20 cellular contexts compared by ENCODE assay signal in the genomic region with DNA sequence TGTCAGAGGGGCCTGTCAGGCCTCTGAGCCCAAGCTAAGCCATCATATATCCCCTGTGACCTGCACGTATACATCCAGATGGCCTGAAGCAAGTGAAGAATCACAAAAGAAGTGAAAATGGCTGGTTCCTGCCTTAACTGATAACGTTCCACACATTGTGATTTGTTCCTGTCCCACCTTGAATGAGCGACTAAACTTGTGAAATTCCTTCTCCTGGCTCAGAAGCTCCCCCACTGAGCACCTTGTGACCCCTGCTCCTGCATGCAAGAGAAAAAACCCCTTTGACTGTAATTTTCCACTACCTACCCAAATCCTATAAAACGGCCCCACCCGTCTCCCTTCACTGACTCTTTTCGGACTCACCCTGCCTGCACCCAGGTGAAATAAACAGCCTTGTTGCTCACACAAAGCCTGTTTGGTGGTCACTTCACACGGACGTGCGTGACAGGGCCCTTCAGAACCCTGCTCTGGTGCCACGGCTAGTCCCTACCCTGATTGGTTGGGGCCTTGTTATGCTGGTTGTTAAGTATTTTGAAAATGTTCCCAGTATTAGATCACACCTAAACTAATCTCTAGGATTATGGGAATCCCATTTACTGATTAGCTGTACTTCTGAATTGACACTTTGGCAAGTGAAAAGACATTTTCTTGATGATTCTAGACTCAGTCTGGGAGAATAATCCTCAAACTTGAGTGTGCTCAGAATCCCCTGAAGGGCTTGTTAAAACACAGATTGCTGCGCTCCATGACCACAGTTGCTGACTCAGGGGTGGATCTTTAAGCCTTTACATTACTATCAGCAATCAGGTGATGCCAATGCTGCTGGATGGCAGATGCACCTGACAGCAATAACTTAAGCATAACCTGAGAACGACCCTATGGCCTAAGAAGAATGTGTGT.
"Had no signal": no experiment of that assay in that cellular context is flagged by ENCODE, and none has a peak within 500 bp of the region (broad histone marks: within the 10 kb centered on the region; RNA-seq: fewer than 3 reads in every experiment).

No MANE protein-coding gene starts in this region.

- H3K36me3 ChIP-seq: colonic mucosa, left ventricle myocardium inferior, thoracic aorta, vagina had no signal

- H3K4me3 ChIP-seq: colonic mucosa, left ventricle myocardium inferior, thoracic aorta, vagina had no signal

- ATAC-seq: activated CD8-positive, alpha-beta memory T cell treated with anti-CD3 and anti-CD28 coated beads, Interleukin-2, amount 10 ng/mL, durations not matched to agents 7 days and 5 days; natural killer cell had no signal

- DNase-seq: activated CD4-positive, alpha-beta memory T cell treated with anti-CD3 and anti-CD28 coated beads, Interleukin-2, amount 10 ng/mL, durations not matched to agents 7 days and 5 days; activated CD4-positive, alpha-beta T cell treated with anti-CD3 and anti-CD28 coated beads for 48 hours; activated CD8-positive, alpha-beta memory T cell treated with anti-CD3 and anti-CD28 coated beads, Interleukin-2, amount 10 ng/mL, durations not matched to agents 7 days and 5 days; activated effector memory CD4-positive, alpha-beta T cell treated with anti-CD3 and anti-CD28 coated beads, Interleukin-2, amount 50 U/mL, for 16 hours; activated naive CD4-positive, alpha-beta T cell treated with anti-CD3 and anti-CD28 coated beads, Interleukin-2, amount 10 ng/mL, durations not matched to agents 7 days and 5 days; activated T-cell treated with anti-CD3 and anti-CD28 coated beads for 4 hours; amygdala; colonic mucosa; foreskin melanocyte; left ventricle myocardium inferior; midbrain; natural killer cell; stimulated activated CD4-positive, alpha-beta T cell treated with anti-CD3 and anti-CD28 coated beads, Interleukin-2, amount 100 ng/mL, for 48 hours; stimulated activated naive CD4-positive, alpha-beta T cell; T1000 had no signal

- H3K36me3 Mint-ChIP-seq: activated CD8-positive, alpha-beta memory T cell treated with anti-CD3 and anti-CD28 coated beads, Interleukin-2, amount 10 ng/mL, durations not matched to agents 7 days and 5 days; activated naive CD4-positive, alpha-beta T cell treated with anti-CD3 and anti-CD28 coated beads, Interleukin-2, amount 10 ng/mL, durations not matched to agents 7 days and 5 days; natural killer cell; type B pancreatic cell had no signal

- H3K27me3 Mint-ChIP-seq: activated CD4-positive, alpha-beta memory T cell treated with anti-CD3 and anti-CD28 coated beads, Interleukin-2, amount 10 ng/mL, durations not matched to agents 7 days and 5 days; activated CD8-positive, alpha-beta memory T cell treated with anti-CD3 and anti-CD28 coated beads, Interleukin-2, amount 10 ng/mL, durations not matched to agents 7 days and 5 days had no signal

- H3K27ac ChIP-seq: colonic mucosa, epithelial cell of prostate, left ventricle myocardium inferior, thoracic aorta, vagina had no signal

- H3K9me3 Mint-ChIP-seq: activated CD4-positive, alpha-beta memory T cell treated with anti-CD3 and anti-CD28 coated beads, Interleukin-2, amount 10 ng/mL, durations not matched to agents 7 days and 5 days; activated naive CD4-positive, alpha-beta T cell treated with anti-CD3 and anti-CD28 coated beads, Interleukin-2, amount 10 ng/mL, durations not matched to agents 7 days and 5 days; natural killer cell; type B pancreatic cell had no signal

- H3K27ac Mint-ChIP-seq: activated CD4-positive, alpha-beta memory T cell treated with anti-CD3 and anti-CD28 coated beads, Interleukin-2, amount 10 ng/mL, durations not matched to agents 7 days and 5 days; activated CD8-positive, alpha-beta memory T cell treated with anti-CD3 and anti-CD28 coated beads, Interleukin-2, amount 10 ng/mL, durations not matched to agents 7 days and 5 days; activated naive CD4-positive, alpha-beta T cell treated with anti-CD3 and anti-CD28 coated beads, Interleukin-2, amount 10 ng/mL, durations not matched to agents 7 days and 5 days; natural killer cell; progenitor cell of endocrine pancreas; type B pancreatic cell had no signal

- H3K4me1 Mint-ChIP-seq: activated CD8-positive, alpha-beta memory T cell treated with anti-CD3 and anti-CD28 coated beads, Interleukin-2, amount 10 ng/mL, durations not matched to agents 7 days and 5 days had no signal

- H3K4me1 ChIP-seq: colonic mucosa had no signal

- H3K9me3 ChIP-seq: colonic mucosa, left ventricle myocardium inferior, thoracic aorta, vagina had no signal

- H3K4me3 Mint-ChIP-seq: activated CD4-positive, alpha-beta memory T cell treated with anti-CD3 and anti-CD28 coated beads, Interleukin-2, amount 10 ng/mL, durations not matched to agents 7 days and 5 days; activated CD8-positive, alpha-beta memory T cell treated with anti-CD3 and anti-CD28 coated beads, Interleukin-2, amount 10 ng/mL, durations not matched to agents 7 days and 5 days; activated naive CD4-positive, alpha-beta T cell treated with anti-CD3 and anti-CD28 coated beads, Interleukin-2, amount 10 ng/mL, durations not matched to agents 7 days and 5 days; natural killer cell; type B pancreatic cell had no signal

- H3K27me3 ChIP-seq: colonic mucosa, vagina had no signal
